ENCODE assay signal across 29 cellular contexts in genomic region chr12:111953455-111953854, GRCh38. TPM values are rescaled to one million over a fixed set of nuclear protein-coding genes. Genes with fewer than 3 reads are reported as not detected.
A peak's percentile ranks its signal among the peaks of the same experiment; 100 is the strongest.
DNase-seq lines count a peak whose midpoint lies in the region; ATAC-seq and TF ChIP-seq lines count a peak whose summit lies in the region.
"Had no signal": no experiment of that assay in that cellular context is flagged by ENCODE, and none has a peak within 500 bp of the region (broad histone marks: within the 10 kb centered on the region; RNA-seq: fewer than 3 reads in every experiment).

No MANE protein-coding gene starts in this region.

- H3K27me3 ChIP-seq in left ventricle myocardium inferior (ENCODE audit: low read depth) (no peaks in the 10 kb centered on the region), thyroid gland (no peaks in the 10 kb centered on the region), spleen (replicated peaks in 1 of 7) (no peaks in the 10 kb centered on the region)
- H3K27me3 ChIP-seq: BLaER1, heart left ventricle, pancreas, Peyer's patch, sigmoid colon, SJSA1 had no signal

- ATAC-seq in left lobe of liver: peak; percentile 51
- no peak for ATAC-seq in HG02623 (IDR thresholded peaks at IDR 0.05; ENCODE audit: unreplicated experiment)
- ATAC-seq: activated CD4-positive, CD25-positive, alpha-beta regulatory T cell treated with anti-CD3 and anti-CD28 coated beads, Interleukin-2, amount 50 U/mL, for 24 hours; activated CD8-positive, alpha-beta T cell treated with anti-CD3 and anti-CD28 coated beads for 36 hours; esophagus mucosa; GM23338; natural killer cell treated with Interleukin-12 subunit alpha and Interleukin-12 subunit beta and Interleukin-15 and Interleukin-18, amount 100 ng/mL, for 72 hours; pancreas had no signal

- DNase-seq in left ventricle myocardium inferior (no peak), cardiac septum (ENCODE audit: low spot score) (no peak), dermis microvascular lymphatic vessel endothelial cell (ENCODE audit: low read depth in 2 of 2) (peak; percentile 25 to 88), left lobe of liver (ENCODE audit: low spot score) (no peak), thyroid gland (peak; percentile 57 to 58), spleen (no peak), midbrain (lab: John Stamatoyannopoulos, UW) (no peak)
- DNase-seq: activated CD8-positive, alpha-beta T cell treated with anti-CD3 and anti-CD28 coated beads for 36 hours; activated naive CD8-positive, alpha-beta T cell treated with anti-CD3 and anti-CD28 coated beads, Interleukin-2, amount 10 ng/mL, durations not matched to agents 7 days and 5 days; Caco-2; DMS79; effector memory CD4-positive, alpha-beta T cell; MV-4-11; NCI-H1694; NCI-H2171 treated with DMSO at 0.1 percent for 48 hours; NCI-H524 treated with DMSO at 0.1 percent for 48 hours; pancreas; Peyer's patch; sigmoid colon; T-helper 1 cell had no signal

- H3K4me3 ChIP-seq in left ventricle myocardium inferior: no peak overlapping the region
- H3K4me3 ChIP-seq in thyroid gland (replicated peaks in 1 of 3): no peak overlapping the region
- no peak overlapping the region for H3K4me3 ChIP-seq in spleen
- H3K4me3 ChIP-seq: BLaER1, GM23338, heart left ventricle, pancreas, Peyer's patch, sigmoid colon, SJSA1 had no signal

- TF ChIP-seq POLR2A in thyroid gland (IDR thresholded peaks at IDR 0.05) (no peak), spleen (IDR thresholded peaks at IDR 0.05) (no peak)

- TF ChIP-seq CTCF in left ventricle myocardium inferior (IDR thresholded peaks at IDR 0.05; ENCODE audit: borderline replicate concordance) (no peak), thyroid gland (IDR thresholded peaks at IDR 0.05) (no peak), spleen (IDR thresholded peaks at IDR 0.05 in 8 of 11, conservative IDR thresholded peaks at IDR 0.05 in 3 of 11) (no peak)

- intact Hi-C loops in left ventricle myocardium inferior (cut with micrococcal nuclease) (no loop called here), cardiac septum (cut with DNase I) (no loop called here), thyroid gland (cut with DNase I) (no loop called here), spleen (cut with DNase I; ENCODE audit: low total_unique reads) (no loop called here)

- H3K27ac ChIP-seq in left ventricle myocardium inferior (replicated peaks) (peak overlapping the region; percentile 13), thyroid gland (no peak overlapping the region), spleen (no peak overlapping the region)
- H3K27ac ChIP-seq: BLaER1, heart left ventricle, KMS-11, pancreas, Peyer's patch, sigmoid colon, SJSA1 had no signal

- H3K9me3 ChIP-seq in left ventricle myocardium inferior (replicated peaks) (peaks cover 7% of the 10 kb centered on the region), thyroid gland (no peaks in the 10 kb centered on the region), spleen (peaks cover 0 to 15% (median 12%) of the 10 kb centered on the region in 8 donors)
- H3K9me3 ChIP-seq: pancreas, sigmoid colon, SJSA1 had no signal

- H3K36me3 ChIP-seq in left ventricle myocardium inferior: peaks cover 17% of the 10 kb centered on the region
- no peaks in the 10 kb centered on the region for H3K36me3 ChIP-seq in thyroid gland
- H3K36me3 ChIP-seq in spleen: peaks cover 0 to 18% (median 0%) of the 10 kb centered on the region in 6 donors
- H3K36me3 ChIP-seq: pancreas, Peyer's patch, sigmoid colon, SJSA1 had no signal

- H3K4me1 ChIP-seq in left ventricle myocardium inferior (peaks cover 7% of the 10 kb centered on the region), thyroid gland (no peaks in the 10 kb centered on the region), spleen (peaks cover 0 to 5% (median 0%) of the 10 kb centered on the region in 6 donors)
- H3K4me1 ChIP-seq: BLaER1, Caco-2, pancreas, sigmoid colon had no signal

- WGBS in thyroid gland, 2 donors: 29 to 30% methylated on average over 4 of the region's 4 CpGs
- WGBS in spleen, 5 donors: 66 to 81% (median 77%) methylated on average over 4 of the region's 4 CpGs

RNA-seq across cellular contexts. Expression of gene TMEM116, which starts 59.5 kb away (rescaled TPM):
- total RNA-seq in left ventricle myocardium inferior: 35.0 TPM
- 32.2 TPM for total RNA-seq in cardiac septum
- total RNA-seq in dermis microvascular lymphatic vessel endothelial cell: 3.0 and 4.3 TPM in 2 replicates
- total RNA-seq in left lobe of liver: 9.1 TPM
- total RNA-seq in thyroid gland: 10 to 100 TPM; 20.0 to 33.0 (median 26.6) TPM
- total RNA-seq in spleen: 10 to 100 TPM in 5 of 7 donors, 1 to 10 TPM in 2; 7.5 to 15.2 (median 11.4) TPM
- 1 to 10 TPM; 5.4 to 6.2 (median 6.2) TPM for polyA plus RNA-seq in spleen

RNA-seq across cellular contexts. Expression of gene ERP29, which starts 59.8 kb away (rescaled TPM):
- total RNA-seq in left ventricle myocardium inferior (49.3 TPM), cardiac septum (42.1 TPM), dermis microvascular lymphatic vessel endothelial cell (71.8 and 76.3 TPM in 2 replicates), left lobe of liver (98.3 TPM), thyroid gland (10 to 100 TPM; 66.1 to 93.3 (median 80.7) TPM), spleen (100 to 1,000 TPM in 2 of 7 donors, 10 to 100 TPM in 5; 64.4 to 114 (median 82.7) TPM)
- 100 to 1,000 TPM; 142 to 196 (median 163) TPM for polyA plus RNA-seq in spleen

Comparison
In these comparisons a context has a peak if more than half of its experiments do, and no peak if none do; other contexts are left out.
1. DNase-seq: peak in dermis microvascular lymphatic vessel endothelial cell (2 of 2) and thyroid gland (2 of 2); none in left ventricle myocardium inferior (single experiment), cardiac septum (single experiment), left lobe of liver (single experiment), spleen (single experiment) and midbrain (single experiment).